Comparison of ENCODE assay signal across 8 cellular contexts in genomic region chr9:69122086-69122390, GRCh38. TPM values are rescaled to one million over a fixed set of nuclear protein-coding genes. Genes with fewer than 3 reads are reported as not detected.
DNase-seq lines count a peak whose midpoint lies in the region; ATAC-seq, FAIRE-seq and TF ChIP-seq lines count a peak whose summit lies in the region.

No MANE protein-coding gene starts in this region.

- H3K27me3 ChIP-seq in liver (ENCODE audit: control insufficient read depth in 4 of 4, insufficient read depth in 4 of 4, low read length in 3 of 4) = no peaks in the 10 kb centered on the region

- WGBS in liver = under 1% methylated on average over 17 of the region's 17 CpGs

- H3K9me3 Mint-ChIP-seq in activated CD4-positive, alpha-beta T cell treated with anti-CD3 and anti-CD28 coated beads for 36 hours (ENCODE audit: low read depth) = no peaks in the 10 kb centered on the region

- H3K27ac ChIP-seq in liver (ENCODE audit: low read depth in 1 of 2, low read length in 2 of 2) = peak overlapping the region; percentile 85 to 89

- H3K4me3 Mint-ChIP-seq in activated CD4-positive, alpha-beta T cell treated with anti-CD3 and anti-CD28 coated beads for 36 hours = peak overlapping the region; percentile 77

- peak; percentile 32 for ATAC-seq in HG02571 (IDR thresholded peaks at IDR 0.05; ENCODE audit: unreplicated experiment)
- peak; percentile 75 for ATAC-seq in activated CD4-positive, alpha-beta T cell treated with anti-CD3 and anti-CD28 coated beads for 36 hours

- CTCF ChIA-PET in activated CD4-positive, alpha-beta T cell treated with anti-CD3 and anti-CD28 coated beads for 36 hours (lab: Charles Lee) = interaction anchor here (0.7 to 1.4 kb wide), 6 partner anchors 9 to 75 kb away, joined by 3 to 5 read pairs (median 4); no protein-coding TSS in a partner anchor

- peak; percentile 49 for DNase-seq in GM12892 (ENCODE audit: insufficient read length)
- peak; percentile 58 to 94 (median 88) for DNase-seq in NCI-H1417 (lab: John Stamatoyannopoulos, UW)
- peak; percentile 68 for DNase-seq in activated CD4-positive, alpha-beta T cell treated with anti-CD3 and anti-CD28 coated beads for 36 hours
- DNase-seq in ecto neural progenitor cell (ENCODE audit: low spot score) = peak; percentile 78
- peak; percentile 49 for DNase-seq in stimulated activated CD4-positive, alpha-beta T cell treated with anti-CD3 and anti-CD28 coated beads, Interleukin-4, amount 100 ng/mL, for 1 hour
- no peak for DNase-seq in GDM1 (lab: John Stamatoyannopoulos, UW)

- no peak for TF ChIP-seq POLR2A in GM12892 (IDR thresholded peaks at IDR 0.05; ENCODE audit: low read depth, low read length)

- FAIRE-seq in GM12892 (lab: Jason Lieb, UNC) = no peak

- H3K36me3 Mint-ChIP-seq in activated CD4-positive, alpha-beta T cell treated with anti-CD3 and anti-CD28 coated beads for 36 hours (ENCODE audit: low read depth) = peaks cover 1% of the 10 kb centered on the region

- peak overlapping the region; percentile 54 to 87 for H3K9ac ChIP-seq in liver (ENCODE audit: low read depth in 1 of 2, low read length in 2 of 2)

- H3K27ac Mint-ChIP-seq in activated CD4-positive, alpha-beta T cell treated with anti-CD3 and anti-CD28 coated beads for 36 hours = peak overlapping the region; percentile 52

- POLR2A ChIA-PET in activated CD4-positive, alpha-beta T cell treated with anti-CD3 and anti-CD28 coated beads for 36 hours (lab: Charles Lee) = no interaction called here

- H3K9me3 ChIP-seq in liver (ENCODE audit: control insufficient read depth in 4 of 4, low read length in 3 of 4) = no peaks in the 10 kb centered on the region

- peaks cover 2% of the 10 kb centered on the region for H3K27me3 Mint-ChIP-seq in activated CD4-positive, alpha-beta T cell treated with anti-CD3 and anti-CD28 coated beads for 36 hours

- TF ChIP-seq RAD21 in liver (IDR thresholded peaks at IDR 0.05) = peak; percentile 15 to 55

- H3K4me1 Mint-ChIP-seq in activated CD4-positive, alpha-beta T cell treated with anti-CD3 and anti-CD28 coated beads for 36 hours = peaks cover 16% of the 10 kb centered on the region

- H3K4me1 ChIP-seq in liver (ENCODE audit: control insufficient read depth in 4 of 4, insufficient read depth in 4 of 4, low read length in 3 of 4) = peaks cover 0 to 17% (median 7%) of the 10 kb centered on the region in 4 donors

- peak; percentile 5 for TF ChIP-seq CTCF in liver (IDR thresholded peaks at IDR 0.05; ENCODE audit: low read depth, low read length, missing input control)

- intact Hi-C loops in activated CD4-positive, alpha-beta T cell treated with anti-CD3 and anti-CD28 coated beads for 36 hours (cut with DNase I, micrococcal nuclease) = loop anchor here (1.0 to 5.0 kb wide), 4 partner anchors 9 to 85 kb away; partner anchors contain the start of genes FXN (in 1 of the 2) and TJP2 (in 1 of the 2)

- peak overlapping the region; percentile 84 to 86 (median 84) for H3K4me3 ChIP-seq in liver (ENCODE audit: low read depth in 1 of 3, low read length in 3 of 3)

- H3K36me3 ChIP-seq in liver (ENCODE audit: control insufficient read depth in 4 of 4, insufficient read depth in 3 of 4, low read depth in 1 of 4, low read length in 3 of 4) = no peaks in the 10 kb centered on the region

TF ChIP-seq in liver, 16 proteins besides CTCF, POLR2A, EP300 and RAD21:
- TF ChIP-seq TAF1 (conservative IDR thresholded peaks at IDR 0.05) (peak; percentile 70), SP1 (IDR thresholded peaks at IDR 0.05) (no peak), GABPA (IDR thresholded peaks at IDR 0.05 in 1 of 2, conservative IDR thresholded peaks at IDR 0.05 in 1 of 2) (no peak), RXRA (IDR thresholded peaks at IDR 0.05) (peak in 1 of 2 donors; percentile 17), NR2F2 (IDR thresholded peaks at IDR 0.05) (no peak), JUND (IDR thresholded peaks at IDR 0.05) (no peak), HNF4A (conservative IDR thresholded peaks at IDR 0.05) (peak in 1 of 2 donors; percentile 5), FOXA1 (IDR thresholded peaks at IDR 0.05) (no peak), YY1 (IDR thresholded peaks at IDR 0.05) (peak; percentile 24), HNF4G (IDR thresholded peaks at IDR 0.05) (no peak)
- TF ChIP-seq, protein P1, sequence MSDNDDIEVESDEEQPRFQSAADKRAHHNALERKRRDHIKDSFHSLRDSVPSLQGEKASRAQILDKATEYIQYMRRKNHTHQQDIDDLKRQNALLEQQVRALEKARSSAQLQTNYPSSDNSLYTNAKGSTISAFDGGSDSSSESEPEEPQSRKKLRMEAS (IDR thresholded peaks at IDR 0.05) = no peak
- TF ChIP-seq, protein P2, sequence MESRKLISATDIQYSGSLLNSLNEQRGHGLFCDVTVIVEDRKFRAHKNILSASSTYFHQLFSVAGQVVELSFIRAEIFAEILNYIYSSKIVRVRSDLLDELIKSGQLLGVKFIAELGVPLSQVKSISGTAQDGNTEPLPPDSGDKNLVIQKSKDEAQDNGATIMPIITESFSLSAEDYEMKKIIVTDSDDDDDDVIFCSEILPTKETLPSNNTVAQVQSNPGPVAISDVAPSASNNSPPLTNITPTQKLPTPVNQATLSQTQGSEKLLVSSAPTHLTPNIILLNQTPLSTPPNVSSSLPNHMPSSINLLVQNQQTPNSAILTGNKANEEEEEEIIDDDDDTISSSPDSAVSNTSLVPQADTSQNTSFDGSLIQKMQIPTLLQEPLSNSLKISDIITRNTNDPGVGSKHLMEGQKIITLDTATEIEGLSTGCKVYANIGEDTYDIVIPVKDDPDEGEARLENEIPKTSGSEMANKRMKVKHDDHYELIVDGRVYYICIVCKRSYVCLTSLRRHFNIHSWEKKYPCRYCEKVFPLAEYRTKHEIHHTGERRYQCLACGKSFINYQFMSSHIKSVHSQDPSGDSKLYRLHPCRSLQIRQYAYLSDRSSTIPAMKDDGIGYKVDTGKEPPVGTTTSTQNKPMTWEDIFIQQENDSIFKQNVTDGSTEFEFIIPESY (IDR thresholded peaks at IDR 0.05) = no peak

RNA-seq across cellular contexts. Expression of gene TJP2, which starts 52.0 kb away (rescaled TPM):
- polyA plus RNA-seq in GM12892 (2012; ENCODE audit: missing spikeins) = 33.6 TPM
- total RNA-seq in activated CD4-positive, alpha-beta T cell treated with anti-CD3 and anti-CD28 coated beads for 36 hours = 10 to 100 TPM in 1 of 2 experiments, 1 to 10 TPM in 1; 8.4 to 10.0 TPM
- 10 to 100 TPM; 40.9 to 74.0 TPM for total RNA-seq in liver
- 10 to 100 TPM; 23.2 to 24.3 TPM for polyA plus RNA-seq in liver
